In genomic region chr1:156213644-156213966, GRCh38 we compare ENCODE assay signal across 1 cellular context.
TF ChIP-seq lines count a peak whose summit lies in the region.

No MANE protein-coding gene starts in this region.

TF ChIP-seq in HepG2, 621 proteins besides CTCF, POLR2A, EP300 and RAD21:
- TF ChIP-seq ZMYM3 (CRISPR knock-in tag; IDR thresholded peaks at IDR 0.05) (peak; percentile 5; the same call in 1 of the 2 replicates), ZC3H13 (CRISPR knock-in tag; IDR thresholded peaks at IDR 0.05) (0 out of 2 replicates have a peak, but pooled peaks have one; percentile 1), PRPF4 (IDR thresholded peaks at IDR 0.05; ENCODE audit: low read depth, low read length, poor library complexity, severe bottlenecking) (no peak)
